Comparison of ENCODE assay signal across 8 cellular contexts in the genomic region with DNA sequence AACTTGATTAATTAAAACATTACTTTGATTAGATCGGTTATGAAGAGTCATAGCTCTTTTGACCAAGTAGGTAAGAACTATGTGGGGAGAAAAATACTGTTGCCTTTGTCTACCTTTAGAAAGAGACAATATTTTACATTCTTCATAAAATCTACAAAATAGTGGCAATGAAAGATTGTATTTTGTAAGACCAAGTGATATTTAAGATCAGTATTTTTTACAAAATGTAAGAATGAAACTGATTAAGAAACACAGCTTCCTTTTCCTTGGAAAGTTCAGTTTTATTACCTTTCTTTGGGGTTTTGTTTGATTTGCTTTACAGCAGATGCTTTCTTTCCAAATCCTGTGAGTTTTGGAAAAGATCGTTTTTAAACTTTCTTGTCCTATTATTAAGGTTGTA.
DNase-seq lines count a peak whose midpoint lies in the region; ATAC-seq, FAIRE-seq and TF ChIP-seq lines count a peak whose summit lies in the region.

No MANE protein-coding gene starts in this region.

- H2AFZ ChIP-seq in astrocyte (ENCODE audit: low read depth, low read length) = no peak overlapping the region

- H3K9me3 ChIP-seq in right atrium auricular region = no peaks in the 10 kb centered on the region
- no peaks in the 10 kb centered on the region for H3K9me3 ChIP-seq in astrocyte (ENCODE audit: insufficient read depth, low read depth, low read length)
- H3K9me3 ChIP-seq in right lobe of liver = no peaks in the 10 kb centered on the region
- no peaks in the 10 kb centered on the region for H3K9me3 ChIP-seq in uterus
- H3K9me3 ChIP-seq in aorta (ENCODE audit: control insufficient read depth, low read length) = no peaks in the 10 kb centered on the region

- H3K27ac ChIP-seq in right atrium auricular region (peak overlapping the region; percentile 99), astrocyte (ENCODE audit: low read depth, low read length) (peak overlapping the region; percentile 97), right lobe of liver (peak overlapping the region; percentile 93 to 99 (median 96)), uterus (peak overlapping the region; percentile 96 to 97), aorta (ENCODE audit: low read depth in 1 of 2, low read length in 2 of 2) (no peak overlapping the region)

- peak overlapping the region; percentile 98 for H3K9ac ChIP-seq in astrocyte (ENCODE audit: low read length)

- H3K27me3 ChIP-seq in right atrium auricular region (no peaks in the 10 kb centered on the region), astrocyte (ENCODE audit: insufficient read depth, low read length) (no peaks in the 10 kb centered on the region), right lobe of liver (no peaks in the 10 kb centered on the region), uterus (no peaks in the 10 kb centered on the region), aorta (ENCODE audit: control insufficient read depth in 1 of 2, insufficient read depth in 2 of 2, low read length in 1 of 2) (no peaks in the 10 kb centered on the region)

- no peak for FAIRE-seq in astrocyte (lab: Jason Lieb, UNC)

- H3K4me3 ChIP-seq in right atrium auricular region (peak overlapping the region; percentile 94 to 98), astrocyte (ENCODE audit: insufficient read depth, low read depth, low read length) (peak overlapping the region; percentile 97), right lobe of liver (peak overlapping the region; percentile 70 to 87 (median 80)), uterus (peak overlapping the region in 1 of 2 donors; percentile 97), aorta (ENCODE audit: low read length in 2 of 2) (no peak overlapping the region)

- H3K36me3 Mint-ChIP-seq in astrocyte (ENCODE audit: low read depth, unreplicated experiment) = peaks cover 3% of the 10 kb centered on the region

- peak overlapping the region; percentile 97 for H3K27ac Mint-ChIP-seq in astrocyte (ENCODE audit: unreplicated experiment)

- ATAC-seq in left ventricle myocardium superior (no peak), right lobe of liver (no peak), HG02973 (IDR thresholded peaks at IDR 0.05; ENCODE audit: unreplicated experiment) (no peak), aorta (ENCODE audit: low FRiP score) (no peak)

- peaks cover 0 to 44% of the 10 kb centered on the region in 2 donors for H3K4me1 ChIP-seq in right atrium auricular region
- no peaks in the 10 kb centered on the region for H3K4me1 ChIP-seq in astrocyte (ENCODE audit: insufficient read depth, low read length)
- H3K4me1 ChIP-seq in right lobe of liver = peaks cover 0 to 14% (median 4%) of the 10 kb centered on the region in 4 donors
- H3K4me1 ChIP-seq in uterus = peaks cover 3 to 6% of the 10 kb centered on the region in 2 donors
- peaks cover 0 to 6% of the 10 kb centered on the region in 2 donors for H3K4me1 ChIP-seq in aorta (ENCODE audit: control insufficient read depth in 1 of 2, insufficient read depth in 2 of 2, low read length in 2 of 2)

- TF ChIP-seq POLR2A in right lobe of liver (IDR thresholded peaks at IDR 0.05) (no peak), uterus (IDR thresholded peaks at IDR 0.05) (no peak)

- DNase-seq in right atrium auricular region (ENCODE audit: low spot score) (no peak), left ventricle myocardium superior (no peak), astrocyte (ENCODE audit: low read depth) (no peak), right lobe of liver (no peak), uterus (no peak), NAMALWA (ENCODE audit: low spot score) (no peak), aorta (no peak)

- no peaks in the 10 kb centered on the region for H3K9me3 Mint-ChIP-seq in astrocyte (ENCODE audit: unreplicated experiment)

- H3K27me3 Mint-ChIP-seq in astrocyte (ENCODE audit: low read depth, unreplicated experiment) = no peaks in the 10 kb centered on the region

- no peaks in the 10 kb centered on the region for H3K36me3 ChIP-seq in right atrium auricular region
- no peaks in the 10 kb centered on the region for H3K36me3 ChIP-seq in astrocyte (ENCODE audit: insufficient read depth, low read length)
- H3K36me3 ChIP-seq in right lobe of liver = no peaks in the 10 kb centered on the region
- H3K36me3 ChIP-seq in uterus = no peaks in the 10 kb centered on the region
- no peaks in the 10 kb centered on the region for H3K36me3 ChIP-seq in aorta (ENCODE audit: control insufficient read depth in 1 of 2, insufficient read depth in 2 of 2, low read length in 1 of 2)

- no peak for TF ChIP-seq CTCF in right atrium auricular region (IDR thresholded peaks at IDR 0.05)
- no peak for TF ChIP-seq CTCF in astrocyte (IDR thresholded peaks at IDR 0.05; ENCODE audit: insufficient read depth, low read depth, low read length)
- no peak for TF ChIP-seq CTCF in right lobe of liver (IDR thresholded peaks at IDR 0.05)
- no peak for TF ChIP-seq CTCF in uterus (IDR thresholded peaks at IDR 0.05)

- WGBS in right lobe of liver (ENCODE audit: insufficient coverage, low coverage, low lambda C conversion rate, missing lambda C conversion rate) = 4% methylated on average over 2 of the region's 2 CpGs
- 21 to 24% methylated on average over 2 of the region's 2 CpGs for WGBS in aorta, 2 donors

- H4K20me1 ChIP-seq in astrocyte (ENCODE audit: insufficient read depth, low read length) = peaks cover 45% of the 10 kb centered on the region

- H3K4me3 Mint-ChIP-seq in astrocyte (ENCODE audit: unreplicated experiment) = peak overlapping the region; percentile 95

- H3K4me1 Mint-ChIP-seq in astrocyte (ENCODE audit: low read depth, unreplicated experiment) = peaks cover 9% of the 10 kb centered on the region

- H3K4me2 ChIP-seq in astrocyte (ENCODE audit: low read length) = peak overlapping the region; percentile 99

- intact Hi-C loops in left ventricle myocardium superior (cut with micrococcal nuclease) (no loop called here), right lobe of liver (cut with DNase I) (no loop called here), uterus (cut with DNase I; ENCODE audit: low total_unique reads) (no loop called here), aorta (cut with DNase I) (no loop called here)

- peaks cover 79% of the 10 kb centered on the region for H3K79me2 ChIP-seq in astrocyte (ENCODE audit: insufficient read depth, low read length)

Comparison
In these comparisons a context has a peak if more than half of its experiments do, and no peak if none do; other contexts are left out.
1. H3K27ac ChIP-seq: peak in right atrium auricular region (2 of 2), astrocyte (single experiment), right lobe of liver (3 of 3) and uterus (2 of 2); none in aorta (0 of 2).
2. H3K4me3 ChIP-seq: peak in right atrium auricular region (2 of 2), astrocyte (single experiment) and right lobe of liver (3 of 3); none in aorta (0 of 2).